12 cellular contexts compared by ENCODE assay signal in genomic region chr22:49968313-49968830, GRCh38. TPM values are rescaled to one million over a fixed set of nuclear protein-coding genes. Genes with fewer than 3 reads are reported as not detected.
A peak's percentile ranks its signal among the peaks of the same experiment; 100 is the strongest.
DNase-seq lines count a peak whose midpoint lies in the region; ATAC-seq, FAIRE-seq and TF ChIP-seq lines count a peak whose summit lies in the region.
"Had no signal": no experiment of that assay in that cellular context is flagged by ENCODE, and none has a peak within 500 bp of the region (broad histone marks: within the 10 kb centered on the region; RNA-seq: fewer than 3 reads in every experiment).

No MANE protein-coding gene starts in this region.

- H4K20me1 ChIP-seq in BLaER1, result peaks cover 82% of the 10 kb centered on the region

- POLR2A ChIA-PET in RWPE1 (lab: Yijun Ruan, JAX; ENCODE audit: low non-redundant PET), result no interaction called here

- ATAC-seq in psoas muscle (no peak), GM21423 (IDR thresholded peaks at IDR 0.05; ENCODE audit: unreplicated experiment) (no peak)
- ATAC-seq: esophagus mucosa, left lung had no signal

- WGBS in psoas muscle, 3 donors, result 90 to 92% (median 91%) methylated on average over 8 to 11 of the region's 11 CpGs

- TF ChIP-seq CTCF in RWPE1 (conservative IDR thresholded peaks at IDR 0.05; ENCODE audit: low read depth) (no peak), cardiac muscle cell (IDR thresholded peaks at IDR 0.05; ENCODE audit: low read depth, low read length) (no peak), psoas muscle (IDR thresholded peaks at IDR 0.05) (no peak)

- H3K4me1 ChIP-seq in BLaER1 (peaks cover 74% of the 10 kb centered on the region), cardiac muscle cell (ENCODE audit: low read depth) (peaks cover 32% of the 10 kb centered on the region), psoas muscle (peaks cover 65% of the 10 kb centered on the region)

- H3K4me3 ChIP-seq in BLaER1 (no peak overlapping the region), cardiac muscle cell (no peak overlapping the region), psoas muscle (no peak overlapping the region)

- no peak for DNase-seq in RWPE1 (ENCODE audit: low spot score)
- DNase-seq in cardiac muscle cell (ENCODE audit: low read depth in 1 of 2, low spot score in 1 of 2), result no peak
- peak; percentile 28 to 60 for DNase-seq in psoas muscle
- no peak for DNase-seq in GM19239 (ENCODE audit: insufficient read length, low spot score)
- no peak for DNase-seq in AML-193 (lab: John Stamatoyannopoulos, UW)
- DNase-seq in NCI-H524 treated with DMSO at 0.1 percent for 48 hours (lab: John Stamatoyannopoulos, UW), result no peak

- no peak overlapping the region for H3K9ac ChIP-seq in BLaER1

- H3K9me3 ChIP-seq in BLaER1 (no peaks in the 10 kb centered on the region), cardiac muscle cell (ENCODE audit: low read depth) (no peaks in the 10 kb centered on the region), psoas muscle (no peaks in the 10 kb centered on the region)
- H3K9me3 ChIP-seq: left lung had no signal

- H3K27me3 ChIP-seq in BLaER1 (peaks cover 21% of the 10 kb centered on the region), cardiac muscle cell (peaks cover 20% of the 10 kb centered on the region), psoas muscle (ENCODE audit: insufficient read depth in 3 of 3, low read length in 2 of 3) (no peaks in the 10 kb centered on the region)

- H3K27ac ChIP-seq in BLaER1 (no peak overlapping the region), RWPE1 (peak overlapping the region; percentile 92), cardiac muscle cell (peak overlapping the region; percentile 94), psoas muscle (peak overlapping the region; percentile 97)

- intact Hi-C loops in psoas muscle (cut with DNase I), result no loop called here

- no peak for FAIRE-seq in GM19239 (lab: Jason Lieb, UNC)
- FAIRE-seq: HTR-8/SVneo had no signal

- CTCF ChIA-PET in RWPE1 (lab: Yijun Ruan, JAX), result interaction anchor here (0.6 to 0.8 kb wide), 2 partner anchors 37 to 41 kb away, joined by 3 read pairs; no protein-coding TSS in a partner anchor

- H3K4me2 ChIP-seq in BLaER1, result peak overlapping the region; percentile 100; the same call in 1 of the 2 replicates

- H3K36me3 ChIP-seq in BLaER1, result peaks cover 17% of the 10 kb centered on the region
- H3K36me3 ChIP-seq in cardiac muscle cell, result peaks cover 4% of the 10 kb centered on the region
- H3K36me3 ChIP-seq in psoas muscle (ENCODE audit: insufficient read depth in 1 of 2, low read depth in 1 of 2), result peaks cover 4 to 14% of the 10 kb centered on the region in 2 donors

RNA-seq across cellular contexts. Expression of gene PIM3, which starts 7.8 kb away (rescaled TPM):
- 37.4 and 62.2 TPM in 2 replicates for total RNA-seq in cardiac muscle cell
- polyA plus RNA-seq in cardiac muscle cell, result 46.1 and 74.4 TPM in 2 replicates
- 100 to 1,000 TPM in 2 of 4 donors, 10 to 100 TPM in 2; 40.5 to 128 (median 84.5) TPM for total RNA-seq in psoas muscle
- polyA plus RNA-seq in psoas muscle, result 10 to 100 TPM; 66.4 to 84.5 (median 79.0) TPM

RNA-seq across cellular contexts. Expression of gene IL17REL, which starts 44.2 kb away (rescaled TPM):
- total RNA-seq in cardiac muscle cell, result 1.8 TPM in 1 of 2 replicates, not detected in the other
- polyA plus RNA-seq in cardiac muscle cell, result not detected in 2 replicates
- total RNA-seq in psoas muscle, result not detected
- polyA plus RNA-seq in psoas muscle, result not detected
- total RNA-seq: activated naive CD8-positive, alpha-beta T cell treated with anti-CD3 and anti-CD28 coated beads, Interleukin-2, amount 10 ng/mL, durations not matched to agents 7 days and 5 days; esophagus mucosa; left lung had no signal

RNA-seq across cellular contexts. Expression of gene CRELD2, which starts 49.9 kb away (rescaled TPM):
- total RNA-seq in cardiac muscle cell (36.0 and 109 TPM in 2 replicates), psoas muscle (10 to 100 TPM in 3 of 4 donors, 1 to 10 TPM in 1; 9.9 to 14.0 (median 11.5) TPM)
- polyA plus RNA-seq in cardiac muscle cell (37.6 and 112 TPM in 2 replicates), psoas muscle (10 to 100 TPM in 2 of 3 donors, 1 to 10 TPM in 1; 8.8 to 14.1 (median 11.6) TPM)

RNA-seq across cellular contexts. Expression of gene ALG12, which starts 50.1 kb away (rescaled TPM):
- total RNA-seq in cardiac muscle cell (10.5 and 21.0 TPM in 2 replicates), psoas muscle (10 to 100 TPM in 2 of 4 donors, 1 to 10 TPM in 2; 6.5 to 10.8 (median 8.7) TPM)
- polyA plus RNA-seq in cardiac muscle cell (19.2 and 38.0 TPM in 2 replicates), psoas muscle (10 to 100 TPM in 1 of 3 donors, 1 to 10 TPM in 2; 8.0 to 11.0 (median 8.2) TPM)

Comparison
In these comparisons a context has a peak if more than half of its experiments do, and no peak if none do; other contexts are left out.
1. DNase-seq: peak in psoas muscle (2 of 2); none in RWPE1 (single experiment), cardiac muscle cell (0 of 2), GM19239 (single experiment), AML-193 (0 of 2) and NCI-H524 treated with DMSO at 0.1 percent for 48 hours (single experiment).